9 cellular contexts compared by ENCODE assay signal in the genomic region with DNA sequence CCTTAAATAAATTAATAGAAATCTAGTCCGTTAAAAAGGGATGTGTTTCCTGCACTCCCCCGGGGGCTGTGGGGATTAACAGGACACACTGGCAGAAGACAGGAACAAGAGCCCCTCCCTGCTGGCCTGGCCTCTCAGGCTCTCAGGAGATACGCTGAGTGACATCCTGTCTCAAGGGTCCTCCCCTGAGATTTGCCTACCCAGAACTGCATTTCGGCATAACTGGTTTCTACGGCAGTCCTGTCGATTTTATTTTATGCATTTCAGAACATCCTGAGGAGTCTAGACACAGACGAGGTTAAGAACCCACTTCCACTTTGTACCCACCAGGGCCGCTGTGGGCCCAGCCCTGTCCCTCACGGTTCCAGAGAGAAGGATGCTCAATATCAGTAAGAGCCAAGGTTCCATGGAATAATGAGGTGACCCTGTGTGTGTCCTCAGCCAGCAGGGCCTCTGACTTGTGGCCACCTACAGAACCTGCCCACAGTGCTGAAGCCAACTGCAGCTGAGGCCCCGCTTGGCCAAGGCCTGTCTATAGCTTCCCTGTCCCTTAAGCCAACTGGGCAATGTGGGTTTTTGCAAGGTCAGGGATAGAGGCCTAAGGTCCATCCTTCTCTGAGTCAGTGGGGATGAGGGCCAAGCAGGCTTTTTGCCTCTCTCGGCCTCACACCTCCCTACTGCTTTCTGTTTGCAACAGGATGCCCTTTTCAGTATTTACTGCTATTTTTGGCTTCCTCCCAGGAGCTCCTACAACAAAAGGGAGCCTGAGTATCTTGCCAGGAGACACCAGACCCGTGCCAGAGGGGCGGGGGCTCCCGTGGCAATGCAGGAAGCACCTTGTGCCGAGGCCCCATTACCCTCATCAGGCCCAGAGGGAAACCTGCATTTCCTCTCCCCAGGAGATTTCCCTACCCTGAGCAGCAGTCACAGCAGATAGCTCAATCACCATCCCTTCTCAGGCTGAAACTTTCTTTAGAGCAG. TPM values are rescaled to one million over a fixed set of nuclear protein-coding genes. Genes with fewer than 3 reads are reported as not detected.
DNase-seq lines count a peak whose midpoint lies in the region; ATAC-seq and TF ChIP-seq lines count a peak whose summit lies in the region.
"Had no signal": no experiment of that assay in that cellular context is flagged by ENCODE, and none has a peak within 500 bp of the region (broad histone marks: within the 10 kb centered on the region; RNA-seq: fewer than 3 reads in every experiment).

No MANE protein-coding gene starts in this region.

- H3K27ac Mint-ChIP-seq in activated naive CD4-positive, alpha-beta T cell treated with anti-CD3 and anti-CD28 coated beads, Interleukin-2, amount 50 U/mL, for 24 hours, result peak overlapping the region; percentile 91

- peak; percentile 72 for DNase-seq in EL
- peak; percentile 96 for DNase-seq in NCI-H2029 (lab: John Stamatoyannopoulos, UW)
- peak; percentile 60 for DNase-seq in left ventricle myocardium inferior
- DNase-seq in testis, result no peak
- DNase-seq in NCI-H748 (lab: John Stamatoyannopoulos, UW; ENCODE audit: unreplicated experiment), result no peak

- H3K4me1 Mint-ChIP-seq in activated naive CD4-positive, alpha-beta T cell treated with anti-CD3 and anti-CD28 coated beads, Interleukin-2, amount 50 U/mL, for 24 hours, result peaks cover 70% of the 10 kb centered on the region

- no peak for TF ChIP-seq POLR2A in testis (IDR thresholded peaks at IDR 0.05)

- H3K4me3 ChIP-seq in left ventricle myocardium inferior (no peak overlapping the region), testis (no peak overlapping the region)

- ATAC-seq in GM21825 (IDR thresholded peaks at IDR 0.05; ENCODE audit: unreplicated experiment) (no peak), HG02571 (IDR thresholded peaks at IDR 0.05; ENCODE audit: unreplicated experiment) (no peak)

- H3K27ac ChIP-seq in left ventricle myocardium inferior (replicated peaks) (peak overlapping the region; percentile 90), testis (peak overlapping the region; percentile 13 to 37)
- H3K27ac ChIP-seq: KMS-11 had no signal

- H3K36me3 ChIP-seq in left ventricle myocardium inferior (peaks cover 9% of the 10 kb centered on the region), testis (ENCODE audit: low read depth, missing control alignments) (no peaks in the 10 kb centered on the region)

- H3K27me3 Mint-ChIP-seq in activated naive CD4-positive, alpha-beta T cell treated with anti-CD3 and anti-CD28 coated beads, Interleukin-2, amount 50 U/mL, for 24 hours, result no peaks in the 10 kb centered on the region

- no peaks in the 10 kb centered on the region for H3K9me3 Mint-ChIP-seq in activated naive CD4-positive, alpha-beta T cell treated with anti-CD3 and anti-CD28 coated beads, Interleukin-2, amount 50 U/mL, for 24 hours

- no peaks in the 10 kb centered on the region for H3K27me3 ChIP-seq in left ventricle myocardium inferior (ENCODE audit: low read depth)
- no peaks in the 10 kb centered on the region for H3K27me3 ChIP-seq in testis

- H3K9me3 ChIP-seq in left ventricle myocardium inferior (replicated peaks), result no peaks in the 10 kb centered on the region
- H3K9me3 ChIP-seq in testis, result no peaks in the 10 kb centered on the region

- intact Hi-C loops in left ventricle myocardium inferior (cut with micrococcal nuclease) (no loop called here), testis (cut with DNase I; ENCODE audit: low total_unique reads) (no loop called here)

- H3K4me1 ChIP-seq in left ventricle myocardium inferior (peaks cover 91% of the 10 kb centered on the region), testis (peaks cover 39% of the 10 kb centered on the region)

- WGBS in testis, 2 donors, result 52 to 54% methylated on average over 13 to 15 of the region's 15 CpGs

- peaks cover 4% of the 10 kb centered on the region for H3K36me3 Mint-ChIP-seq in activated naive CD4-positive, alpha-beta T cell treated with anti-CD3 and anti-CD28 coated beads, Interleukin-2, amount 50 U/mL, for 24 hours

- TF ChIP-seq CTCF in left ventricle myocardium inferior (IDR thresholded peaks at IDR 0.05; ENCODE audit: borderline replicate concordance) (no peak), testis (IDR thresholded peaks at IDR 0.05) (no peak)

- peak overlapping the region; percentile 45 for H3K4me3 Mint-ChIP-seq in activated naive CD4-positive, alpha-beta T cell treated with anti-CD3 and anti-CD28 coated beads, Interleukin-2, amount 50 U/mL, for 24 hours

RNA-seq across cellular contexts. Expression of gene UQCC2, which starts 14.7 kb away (rescaled TPM):
- total RNA-seq in left ventricle myocardium inferior (199 TPM), testis (10 to 100 TPM; 18.1 to 36.2 TPM)
- polyA plus RNA-seq in testis (ENCODE audit: insufficient read depth, low read depth, low replicate concordance), result 119 TPM

RNA-seq across cellular contexts. Expression of gene IP6K3, which starts 49.9 kb away (rescaled TPM):
- total RNA-seq in left ventricle myocardium inferior (42.0 TPM), testis (under 1 TPM in 1 of 2 donors, not detected in 1; 0.16 TPM)
- polyA plus RNA-seq in testis (ENCODE audit: insufficient read depth, low read depth, low replicate concordance), result 0.15 TPM

Comparison
In these comparisons a context has a peak if more than half of its experiments do, and no peak if none do; other contexts are left out.
1. DNase-seq: peak in EL (single experiment), NCI-H2029 (single experiment) and left ventricle myocardium inferior (single experiment); none in testis (single experiment) and NCI-H748 (single experiment).
2. RNA of gene IP6K3, which starts 49.9 kb away (total RNA-seq): 42.0 TPM in left ventricle myocardium inferior (single experiment); 0.16 TPM in testis; every median in the first group is over 10 times any median in the second.